21 cellular contexts compared by ENCODE assay signal in genomic region chr14:74569387-74569786, GRCh38. TPM values are rescaled to one million over a fixed set of nuclear protein-coding genes. Genes with fewer than 3 reads are reported as not detected.
DNase-seq lines count a peak whose midpoint lies in the region; ATAC-seq, FAIRE-seq and TF ChIP-seq lines count a peak whose summit lies in the region.
"Had no signal": no experiment of that assay in that cellular context is flagged by ENCODE, and none has a peak within 500 bp of the region (broad histone marks: within the 10 kb centered on the region; RNA-seq: fewer than 3 reads in every experiment).

No MANE protein-coding gene starts in this region.

- H3K9ac ChIP-seq in keratinocyte (ENCODE audit: control insufficient read depth, extremely low read depth, insufficient read depth, low read length), result peak overlapping the region; percentile 61

- H3K9me1 ChIP-seq in keratinocyte (ENCODE audit: control insufficient read depth, extremely low read depth, insufficient read depth, low read length), result no peaks in the 10 kb centered on the region

- H2AFZ ChIP-seq in keratinocyte (ENCODE audit: control insufficient read depth, low read length), result no peak overlapping the region

- no peak overlapping the region for H3K27ac Mint-ChIP-seq in activated CD8-positive, alpha-beta T cell treated with anti-CD3 and anti-CD28 coated beads for 36 hours
- H3K27ac Mint-ChIP-seq: CD8-positive, alpha-beta T cell; stimulated activated effector memory CD8-positive, alpha-beta T cell treated with anti-CD3 and anti-CD28 coated beads, Interleukin-12 subunit alpha, Interleukin-12 subunit beta, amount 100 ng/mL, for 72 hours had no signal

- peaks cover 30% of the 10 kb centered on the region for H3K4me1 Mint-ChIP-seq in activated CD8-positive, alpha-beta T cell treated with anti-CD3 and anti-CD28 coated beads for 36 hours (ENCODE audit: low read depth)

- no peak for DNase-seq in A549 (ENCODE audit: low read depth in 1 of 2, low spot score in 1 of 2)
- peak; percentile 20 for DNase-seq in amniotic epithelial cell (ENCODE audit: low read depth)
- no peak for DNase-seq in keratinocyte (ENCODE audit: low read depth, low spot score)
- DNase-seq in activated CD8-positive, alpha-beta T cell treated with anti-CD3 and anti-CD28 coated beads for 36 hours, result no peak
- DNase-seq in RPMI8226, result no peak
- no peak for DNase-seq in amygdala (lab: John Stamatoyannopoulos, UW)
- no peak for DNase-seq in HuH-7.5 (ENCODE audit: low spot score)
- DNase-seq: ACHN; activated CD4-positive, CD25-positive, alpha-beta regulatory T cell treated with anti-CD3 and anti-CD28 coated beads, Interleukin-2, amount 50 U/mL, for 72 hours; activated CD8-positive, alpha-beta memory T cell treated with anti-CD3 and anti-CD28 coated beads, Interleukin-2, amount 50 U/mL, for 4 hours; activated naive CD4-positive, alpha-beta T cell treated with anti-CD3 and anti-CD28 coated beads, Interleukin-2, amount 50 U/mL, for 16 hours; caudate nucleus; CD8-positive, alpha-beta T cell; KBM-7; naive B cell; NCI-H1092 treated with DMSO at 0.1 percent for 48 hours; NCI-H774 had no signal

- peak overlapping the region; percentile 91 to 95 for H3K27ac ChIP-seq in A549
- peak overlapping the region; percentile 99 for H3K27ac ChIP-seq in keratinocyte (ENCODE audit: control insufficient read depth, insufficient read depth, low read length)
- peak overlapping the region in 17 of 21 experiments; percentile 15 to 95 (median 84) for H3K27ac ChIP-seq in skin epidermis

- dilution Hi-C loops in keratinocyte (cut with MboI; ENCODE audit: extremely low pct_ligation_motif_present, low sequenced_read_pairs), result no loop called here

- peaks cover 79% of the 10 kb centered on the region for H3K4me1 ChIP-seq in A549
- H3K4me1 ChIP-seq in keratinocyte (ENCODE audit: control insufficient read depth, extremely low read depth, insufficient read depth, low read length), result peaks cover 90% of the 10 kb centered on the region

- 87% methylated on average over 2 of the region's 2 CpGs for whole genome bisulfite sequencing in A549 (ENCODE audit: missing lambda C conversion rate)

- H3K4me3 ChIP-seq in A549 (no peak overlapping the region), keratinocyte (ENCODE audit: control insufficient read depth in 2 of 3, extremely low read depth in 1 of 3, insufficient read depth in 2 of 3, low read depth in 1 of 3, low read length in 3 of 3) (peak overlapping the region in 1 of 3 experiments; percentile 4), skin epidermis (no peak overlapping the region)

- no peak for ATAC-seq in A549
- no peak for ATAC-seq in activated CD8-positive, alpha-beta T cell treated with anti-CD3 and anti-CD28 coated beads for 36 hours
- ATAC-seq: CD8-positive, alpha-beta T cell; stimulated activated effector memory CD8-positive, alpha-beta T cell treated with anti-CD3 and anti-CD28 coated beads, Interleukin-12 subunit alpha, Interleukin-12 subunit beta, amount 100 ng/mL, for 72 hours had no signal

- H3K27me3 ChIP-seq in keratinocyte (ENCODE audit: control insufficient read depth, extremely low read depth, insufficient read depth, low read length), result no peaks in the 10 kb centered on the region

- no peak for TF ChIP-seq POLR2A in A549 (IDR thresholded peaks at IDR 0.05; ENCODE audit: low read length)

- no peak overlapping the region for H3K4me3 Mint-ChIP-seq in activated CD8-positive, alpha-beta T cell treated with anti-CD3 and anti-CD28 coated beads for 36 hours
- H3K4me3 Mint-ChIP-seq: CD8-positive, alpha-beta T cell; naive B cell; stimulated activated effector memory CD8-positive, alpha-beta T cell treated with anti-CD3 and anti-CD28 coated beads, Interleukin-12 subunit alpha, Interleukin-12 subunit beta, amount 100 ng/mL, for 72 hours had no signal

- no peaks in the 10 kb centered on the region for H3K9me3 Mint-ChIP-seq in activated CD8-positive, alpha-beta T cell treated with anti-CD3 and anti-CD28 coated beads for 36 hours
- H3K9me3 Mint-ChIP-seq: CD8-positive, alpha-beta T cell; naive B cell; stimulated activated effector memory CD8-positive, alpha-beta T cell treated with anti-CD3 and anti-CD28 coated beads, Interleukin-12 subunit alpha, Interleukin-12 subunit beta, amount 100 ng/mL, for 72 hours had no signal

- POLR2A ChIA-PET in A549 (lab: Yijun Ruan, JAX), result interaction anchor here (1.1 kb wide), 1 partner anchor 11 kb away, joined by 3 read pairs; no protein-coding TSS in a partner anchor
- POLR2A ChIA-PET in activated CD8-positive, alpha-beta T cell treated with anti-CD3 and anti-CD28 coated beads for 36 hours (lab: Charles Lee), result interaction anchor here (1.1 kb wide), 1 partner anchor 17 kb away, joined by 3 read pairs; no protein-coding TSS in a partner anchor

- H3K27me3 Mint-ChIP-seq in activated CD8-positive, alpha-beta T cell treated with anti-CD3 and anti-CD28 coated beads for 36 hours, result peaks cover 18% of the 10 kb centered on the region

- H3K79me2 ChIP-seq in keratinocyte (ENCODE audit: control insufficient read depth, insufficient read depth, low read length), result peaks cover 20% of the 10 kb centered on the region

- intact Hi-C loops in activated CD8-positive, alpha-beta T cell treated with anti-CD3 and anti-CD28 coated beads for 36 hours (cut with micrococcal nuclease), result no loop called here

- TF ChIP-seq CTCF in A549 (IDR thresholded peaks at IDR 0.05) (no peak), keratinocyte (optimal IDR thresholded peaks at IDR 0.05 in 1 of 3, IDR thresholded peaks at IDR 0.05 in 1 of 3, conservative IDR thresholded peaks at IDR 0.05 in 1 of 3; ENCODE audit: extremely low read depth in 1 of 3, insufficient read depth in 2 of 3, low read length in 3 of 3) (no peak)
- TF ChIP-seq CTCF in activated CD8-positive, alpha-beta T cell treated with anti-CD3 and anti-CD28 coated beads for 36 hours (IDR thresholded peaks at IDR 0.05), result no peak

- TF ChIP-seq EP300 in A549 (IDR thresholded peaks at IDR 0.05), result no peak

- H3K36me3 ChIP-seq in keratinocyte (ENCODE audit: control insufficient read depth in 2 of 2, extremely low read depth in 1 of 2, insufficient read depth in 2 of 2, low read length in 2 of 2), result peaks cover 1 to 21% of the 10 kb centered on the region in 2 experiments

- H3K36me3 Mint-ChIP-seq in activated CD8-positive, alpha-beta T cell treated with anti-CD3 and anti-CD28 coated beads for 36 hours (ENCODE audit: low read depth), result no peaks in the 10 kb centered on the region
- H3K36me3 Mint-ChIP-seq: CD8-positive, alpha-beta T cell; naive B cell had no signal

- H4K20me1 ChIP-seq in keratinocyte (ENCODE audit: control insufficient read depth, extremely low read depth, insufficient read depth, low read length), result no peaks in the 10 kb centered on the region

- no peak overlapping the region for H3K4me2 ChIP-seq in A549
- peak overlapping the region; percentile 76 for H3K4me2 ChIP-seq in keratinocyte (ENCODE audit: control insufficient read depth, extremely low read depth, insufficient read depth, low read depth, low read length)

- FAIRE-seq in A549 (lab: Jason Lieb, UNC) (no peak), keratinocyte (lab: Jason Lieb, UNC) (peak; percentile 13)
- FAIRE-seq: endometrium, GM12891 had no signal

- CTCF ChIA-PET in A549 (lab: Yijun Ruan, JAX), result interaction anchor here (1.1 to 2.1 kb wide), 9 partner anchors 7 to 69 kb away, joined by 3 to 5 read pairs (median 3); no protein-coding TSS in a partner anchor
- CTCF ChIA-PET in activated CD8-positive, alpha-beta T cell treated with anti-CD3 and anti-CD28 coated beads for 36 hours (lab: Charles Lee), result interaction anchor here (1.3 kb wide), 2 partner anchors 37 to 39 kb away, joined by 3 to 4 read pairs; no protein-coding TSS in a partner anchor

- H3K9me3 ChIP-seq in A549, result no peaks in the 10 kb centered on the region
- no peaks in the 10 kb centered on the region for H3K9me3 ChIP-seq in keratinocyte (ENCODE audit: control insufficient read depth, low read depth, low read length)

- TF ChIP-seq RAD21 in A549 (conservative IDR thresholded peaks at IDR 0.05 in 1 of 2, IDR thresholded peaks at IDR 0.05 in 1 of 2), result no peak

TF ChIP-seq in A549, 52 proteins besides CTCF, POLR2A, EP300 and RAD21 (continues in another document):
- no peak for TF ChIP-seq HOXA7 (CRISPR knock-in tag; IDR thresholded peaks at IDR 0.05)
- no peak for TF ChIP-seq CEBPB (IDR thresholded peaks at IDR 0.05)
- TF ChIP-seq HES2 (IDR thresholded peaks at IDR 0.05), result no peak
- no peak for TF ChIP-seq MAZ (IDR thresholded peaks at IDR 0.05; ENCODE audit: borderline replicate concordance, low read depth, low read length)
- TF ChIP-seq NR3C1 (IDR thresholded peaks at IDR 0.05), result no peak
- no peak for TF ChIP-seq ESRRA (IDR thresholded peaks at IDR 0.05; ENCODE audit: borderline replicate concordance, low read length)
- no peak for TF ChIP-seq TP53 (CRISPR knock-in tag; IDR thresholded peaks at IDR 0.05)
- no peak for TF ChIP-seq CBX2 (IDR thresholded peaks at IDR 0.05; ENCODE audit: borderline replicate concordance, low read depth)
- TF ChIP-seq KDM1A (IDR thresholded peaks at IDR 0.05; ENCODE audit: low read depth), result no peak
- TF ChIP-seq EHMT2 (IDR thresholded peaks at IDR 0.05; ENCODE audit: low read depth), result no peak
- no peak for TF ChIP-seq CHD4 (IDR thresholded peaks at IDR 0.05; ENCODE audit: borderline replicate concordance)
- TF ChIP-seq BHLHE40 (IDR thresholded peaks at IDR 0.05; ENCODE audit: low read depth, low read length), result no peak
- no peak for TF ChIP-seq ZNF302 (CRISPR knock-in tag; IDR thresholded peaks at IDR 0.05)

RNA-seq across cellular contexts. Expression of gene LTBP2, which starts 42.6 kb away (rescaled TPM):
- polyA plus RNA-seq in A549 (2011; rRNA removed), result 4.9 and 6.3 TPM in 2 replicates
- polyA plus RNA-seq in A549 (2012; cell fraction: cytosol; rRNA removed), result 3.3 and 5.0 TPM in 2 replicates
- polyA plus RNA-seq in A549 (2012; cell fraction: nucleus; rRNA removed), result 21.8 and 25.3 TPM in 2 replicates
- polyA plus RNA-seq in A549 (2017; fragmentation: RNase III; extraction: RNeasy Plus Mini Kit Qiagen cat#74134 plus additional on column Dnase treatment), result 9.9 to 17.1 TPM (median 14.4 TPM) in 3 replicates
- 9.0 and 9.7 TPM in 2 replicates for polyA minus RNA-seq in A549 (2011; rRNA and poly(A)+ RNA removed)
- 23.9 to 40.7 TPM (median 26.6 TPM) in 3 replicates for polyA plus RNA-seq in keratinocyte
- 12.1 TPM for polyA plus RNA-seq in keratinocyte (2011; ENCODE audit: low read depth)
- 19.5 and 28.2 TPM in 2 replicates for polyA plus RNA-seq in keratinocyte (2011; cell fraction: cytosol; rRNA removed)
- polyA plus RNA-seq in keratinocyte (2011; cell fraction: nucleus; rRNA removed), result 118 and 155 TPM in 2 replicates
- 11.7 and 64.1 TPM in 2 replicates for polyA plus RNA-seq in keratinocyte (2012; ENCODE audit: low replicate concordance)
- polyA minus RNA-seq in keratinocyte, result 66.1 to 143 TPM (median 68.5 TPM) in 3 replicates
- 89.6 TPM for polyA minus RNA-seq in keratinocyte (2011; cell fraction: cytosol; rRNA and poly(A)+ RNA removed)
- polyA minus RNA-seq in keratinocyte (2011; cell fraction: nucleus; rRNA and poly(A)+ RNA removed), result 195 and 210 TPM in 2 replicates
- total RNA-seq in activated CD8-positive, alpha-beta T cell treated with anti-CD3 and anti-CD28 coated beads for 36 hours, result under 1 TPM; 0.04 to 0.05 TPM
